1 cellular context compared by ENCODE assay signal in the genomic region with DNA sequence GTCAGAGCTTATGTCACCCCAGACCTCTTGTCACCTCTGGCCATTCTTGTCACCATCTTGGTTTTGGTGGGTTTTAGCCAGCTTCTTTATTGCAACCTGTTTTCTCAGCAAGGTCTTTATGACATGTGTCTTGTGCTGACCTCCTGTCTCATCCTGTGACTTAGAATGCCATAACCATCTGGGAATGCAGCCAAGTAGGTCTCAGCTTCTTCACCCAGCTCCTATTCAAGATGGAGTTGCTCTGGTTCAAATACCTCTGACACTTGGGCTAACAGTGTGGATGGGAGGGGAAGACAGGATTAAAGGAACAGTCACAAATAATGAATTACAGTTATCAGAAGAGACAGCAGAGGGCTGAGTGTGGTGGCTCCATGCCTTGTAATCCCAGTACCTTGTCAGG.
TF ChIP-seq lines count a peak whose summit lies in the region.

No MANE protein-coding gene starts in this region.

TF ChIP-seq in K562, 482 proteins besides CTCF, POLR2A, EP300 and RAD21 (continued from another document):
- TF ChIP-seq, protein P1, sequence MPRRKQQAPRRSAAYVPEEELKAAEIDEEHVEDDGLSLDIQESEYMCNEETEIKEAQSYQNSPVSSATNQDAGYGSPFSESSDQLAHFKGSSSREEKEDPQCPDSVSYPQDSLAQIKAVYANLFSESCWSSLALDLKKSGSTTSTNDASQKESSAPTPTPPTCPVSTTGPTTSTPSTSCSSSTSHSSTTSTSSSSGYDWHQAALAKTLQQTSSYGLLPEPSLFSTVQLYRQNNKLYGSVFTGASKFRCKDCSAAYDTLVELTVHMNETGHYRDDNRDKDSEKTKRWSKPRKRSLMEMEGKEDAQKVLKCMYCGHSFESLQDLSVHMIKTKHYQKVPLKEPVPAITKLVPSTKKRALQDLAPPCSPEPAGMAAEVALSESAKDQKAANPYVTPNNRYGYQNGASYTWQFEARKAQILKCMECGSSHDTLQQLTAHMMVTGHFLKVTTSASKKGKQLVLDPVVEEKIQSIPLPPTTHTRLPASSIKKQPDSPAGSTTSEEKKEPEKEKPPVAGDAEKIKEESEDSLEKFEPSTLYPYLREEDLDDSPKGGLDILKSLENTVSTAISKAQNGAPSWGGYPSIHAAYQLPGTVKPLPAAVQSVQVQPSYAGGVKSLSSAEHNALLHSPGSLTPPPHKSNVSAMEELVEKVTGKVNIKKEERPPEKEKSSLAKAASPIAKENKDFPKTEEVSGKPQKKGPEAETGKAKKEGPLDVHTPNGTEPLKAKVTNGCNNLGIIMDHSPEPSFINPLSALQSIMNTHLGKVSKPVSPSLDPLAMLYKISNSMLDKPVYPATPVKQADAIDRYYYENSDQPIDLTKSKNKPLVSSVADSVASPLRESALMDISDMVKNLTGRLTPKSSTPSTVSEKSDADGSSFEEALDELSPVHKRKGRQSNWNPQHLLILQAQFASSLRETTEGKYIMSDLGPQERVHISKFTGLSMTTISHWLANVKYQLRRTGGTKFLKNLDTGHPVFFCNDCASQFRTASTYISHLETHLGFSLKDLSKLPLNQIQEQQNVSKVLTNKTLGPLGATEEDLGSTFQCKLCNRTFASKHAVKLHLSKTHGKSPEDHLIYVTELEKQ (CRISPR knock-in tag; IDR thresholded peaks at IDR 0.05) = no peak
- TF ChIP-seq, protein P2, sequence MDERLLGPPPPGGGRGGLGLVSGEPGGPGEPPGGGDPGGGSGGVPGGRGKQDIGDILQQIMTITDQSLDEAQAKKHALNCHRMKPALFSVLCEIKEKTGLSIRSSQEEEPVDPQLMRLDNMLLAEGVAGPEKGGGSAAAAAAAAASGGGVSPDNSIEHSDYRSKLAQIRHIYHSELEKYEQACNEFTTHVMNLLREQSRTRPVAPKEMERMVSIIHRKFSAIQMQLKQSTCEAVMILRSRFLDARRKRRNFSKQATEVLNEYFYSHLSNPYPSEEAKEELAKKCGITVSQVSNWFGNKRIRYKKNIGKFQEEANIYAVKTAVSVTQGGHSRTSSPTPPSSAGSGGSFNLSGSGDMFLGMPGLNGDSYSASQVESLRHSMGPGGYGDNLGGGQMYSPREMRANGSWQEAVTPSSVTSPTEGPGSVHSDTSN (CRISPR knock-in tag; IDR thresholded peaks at IDR 0.05; ENCODE audit: low read depth) = no peak
- TF ChIP-seq, protein P2 (tag; conservative IDR thresholded peaks at IDR 0.05; ENCODE audit: low read depth) = peak; percentile 41
- TF ChIP-seq NR2C1 (IDR thresholded peaks at IDR 0.05) (no peak), NR2C1 (tag; IDR thresholded peaks at IDR 0.05) (peak; percentile 57; the same call in 1 of the 2 replicates)
